In the genomic region with DNA sequence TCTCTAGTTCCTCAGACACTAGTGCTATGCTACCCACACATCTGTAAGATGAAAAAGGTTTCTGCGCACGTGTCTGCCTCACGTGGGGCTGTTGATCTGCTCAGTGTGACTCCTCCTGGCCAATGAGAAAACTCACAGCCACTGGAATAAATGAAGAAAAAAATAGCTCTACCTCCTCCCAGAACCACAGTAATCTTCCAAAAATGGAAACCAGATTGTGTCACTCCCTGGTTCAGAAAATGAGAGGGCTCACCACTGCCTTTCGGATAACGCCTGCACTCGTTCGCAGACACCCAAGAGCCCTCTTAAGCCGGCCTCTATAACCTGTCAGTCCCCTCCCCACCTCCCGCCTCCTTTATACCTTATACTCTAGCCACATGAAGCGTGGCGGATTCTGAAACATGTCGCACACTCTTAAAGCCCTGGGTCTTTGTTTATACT, we compare ENCODE assay signal across 13 cellular contexts. TPM values are rescaled to one million over a fixed set of nuclear protein-coding genes. Genes with fewer than 3 reads are reported as not detected.
DNase-seq lines count a peak whose midpoint lies in the region; ATAC-seq and TF ChIP-seq lines count a peak whose summit lies in the region.
"Had no signal": no experiment of that assay in that cellular context is flagged by ENCODE, and none has a peak within 500 bp of the region (broad histone marks: within the 10 kb centered on the region; RNA-seq: fewer than 3 reads in every experiment).

No MANE protein-coding gene starts in this region.

- POLR2A ChIA-PET in CD8-positive, alpha-beta T cell (lab: Charles Lee), result interaction anchor here (0.8 to 2.4 kb wide), 8 partner anchors 9 to 35 kb away, joined by 3 to 29 read pairs (median 6); a partner anchor contains a TSS

- H3K9me3 Mint-ChIP-seq in CD8-positive, alpha-beta T cell, result no peaks in the 10 kb centered on the region
- no peaks in the 10 kb centered on the region for H3K9me3 Mint-ChIP-seq in activated naive CD8-positive, alpha-beta T cell treated with anti-CD3 and anti-CD28 coated beads for 36 hours

- peak in 6 of 7 experiments; percentile 38 to 85 (median 65) for DNase-seq in CD8-positive, alpha-beta T cell
- DNase-seq in activated CD4-positive, alpha-beta T cell treated with anti-CD3 and anti-CD28 coated beads for 24 hours (ENCODE audit: low read depth in 2 of 2), result peak; percentile 44 to 51
- DNase-seq in activated naive CD8-positive, alpha-beta T cell treated with anti-CD3 and anti-CD28 coated beads for 36 hours, result peak; percentile 72
- DNase-seq in stimulated activated CD4-positive, alpha-beta T cell treated with anti-CD3 and anti-CD28 coated beads, Interleukin-12 subunit alpha, Interleukin-12 subunit beta, amount 100 ng/mL, for 4 hours, result peak; percentile 58
- DNase-seq in 8988T (no peak), LoVo (ENCODE audit: low spot score) (no peak), CD1c-positive myeloid dendritic cell (ENCODE audit: extremely low spot score) (no peak)
- DNase-seq: islet precursor cell, NCI-H2081 treated with DMSO at 0.1 percent for 48 hours, Right ventricle myocardium superior had no signal

- no peak overlapping the region for H3K4me3 Mint-ChIP-seq in CD8-positive, alpha-beta T cell
- no peak overlapping the region for H3K4me3 Mint-ChIP-seq in activated naive CD8-positive, alpha-beta T cell treated with anti-CD3 and anti-CD28 coated beads for 36 hours
- H3K4me3 Mint-ChIP-seq: activated naive CD8-positive, alpha-beta T cell had no signal

- CTCF ChIA-PET in CD8-positive, alpha-beta T cell (lab: Charles Lee), result interaction anchor here (0.7 to 1.8 kb wide), 6 partner anchors 10 to 341 kb away, joined by 3 to 13 read pairs (median 4); no protein-coding TSS in a partner anchor

- peaks cover 84% of the 10 kb centered on the region for H3K4me1 ChIP-seq in CD8-positive, alpha-beta T cell (ENCODE audit: insufficient read depth, low read length)

- H3K27ac Mint-ChIP-seq in CD8-positive, alpha-beta T cell, result no peak overlapping the region
- H3K27ac Mint-ChIP-seq in activated naive CD8-positive, alpha-beta T cell treated with anti-CD3 and anti-CD28 coated beads for 36 hours, result no peak overlapping the region
- H3K27ac Mint-ChIP-seq: activated naive CD8-positive, alpha-beta T cell had no signal

- no peaks in the 10 kb centered on the region for H3K9me3 ChIP-seq in CD8-positive, alpha-beta T cell (ENCODE audit: low read length)
- H3K9me3 ChIP-seq: BLaER1 had no signal

- no peak overlapping the region for H3K4me3 ChIP-seq in CD8-positive, alpha-beta T cell (ENCODE audit: low read depth, low read length)
- H3K4me3 ChIP-seq: BLaER1 had no signal

- intact Hi-C loops in CD8-positive, alpha-beta T cell (cut with DNase I, micrococcal nuclease), result loop anchor here in 1 of 2 experiments (1.0 to 10.0 kb wide), 2 partner anchors 12 to 1101 kb away; a partner anchor contains a TSS

- peak overlapping the region; percentile 20 for H3K27ac ChIP-seq in CD8-positive, alpha-beta T cell (ENCODE audit: low read depth, low read length)
- H3K27ac ChIP-seq: BLaER1 had no signal

- H3K27me3 ChIP-seq in CD8-positive, alpha-beta T cell (ENCODE audit: insufficient read depth, low read length), result no peaks in the 10 kb centered on the region
- H3K27me3 ChIP-seq: BLaER1 had no signal

- peaks cover 38% of the 10 kb centered on the region for H3K4me1 Mint-ChIP-seq in CD8-positive, alpha-beta T cell (ENCODE audit: low read depth)
- peaks cover 23% of the 10 kb centered on the region for H3K4me1 Mint-ChIP-seq in activated naive CD8-positive, alpha-beta T cell treated with anti-CD3 and anti-CD28 coated beads for 36 hours

- H3K36me3 Mint-ChIP-seq in CD8-positive, alpha-beta T cell, result peaks cover 33% of the 10 kb centered on the region
- no peaks in the 10 kb centered on the region for H3K36me3 Mint-ChIP-seq in activated naive CD8-positive, alpha-beta T cell treated with anti-CD3 and anti-CD28 coated beads for 36 hours
- H3K36me3 Mint-ChIP-seq: activated naive CD8-positive, alpha-beta T cell had no signal

- no peaks in the 10 kb centered on the region for H3K27me3 Mint-ChIP-seq in CD8-positive, alpha-beta T cell (ENCODE audit: low read depth)
- no peaks in the 10 kb centered on the region for H3K27me3 Mint-ChIP-seq in activated naive CD8-positive, alpha-beta T cell treated with anti-CD3 and anti-CD28 coated beads for 36 hours
- H3K27me3 Mint-ChIP-seq: activated naive CD8-positive, alpha-beta T cell had no signal

- H3K36me3 ChIP-seq in CD8-positive, alpha-beta T cell (ENCODE audit: insufficient read depth, low read length), result peaks cover 10% of the 10 kb centered on the region

- TF ChIP-seq CTCF in CD8-positive, alpha-beta T cell (IDR thresholded peaks at IDR 0.05), result peak; percentile 12

- ATAC-seq in CD8-positive, alpha-beta T cell, result peak; percentile 87
- no peak for ATAC-seq in esophagus mucosa

RNA-seq across cellular contexts. Expression of a gene that starts 5.1 kb away (rescaled TPM):
- total RNA-seq in CD8-positive, alpha-beta T cell, result 100 to 1,000 TPM; 130 to 147 TPM
- 10 to 100 TPM; 29.2 to 32.3 TPM for total RNA-seq in activated naive CD8-positive, alpha-beta T cell treated with anti-CD3 and anti-CD28 coated beads for 36 hours
- total RNA-seq in esophagus mucosa, result 2.6 TPM

RNA-seq across cellular contexts. Expression of a gene that starts 23.5 kb away (rescaled TPM):
- 10 to 100 TPM; 53.4 to 53.7 TPM for total RNA-seq in CD8-positive, alpha-beta T cell
- 10 to 100 TPM; 12.9 to 16.9 TPM for total RNA-seq in activated naive CD8-positive, alpha-beta T cell treated with anti-CD3 and anti-CD28 coated beads for 36 hours
- 10.3 TPM for total RNA-seq in esophagus mucosa

RNA-seq across cellular contexts. Expression of a gene that starts 27.0 kb away (rescaled TPM):
- total RNA-seq in CD8-positive, alpha-beta T cell, result under 1 TPM; 0.71 to 0.83 TPM
- total RNA-seq in activated naive CD8-positive, alpha-beta T cell treated with anti-CD3 and anti-CD28 coated beads for 36 hours, result not detected
- total RNA-seq in esophagus mucosa, result 0.64 TPM

RNA-seq across cellular contexts. Expression of a gene that starts 59.9 kb away (rescaled TPM):
- 10 to 100 TPM; 14.5 to 18.3 TPM for total RNA-seq in CD8-positive, alpha-beta T cell
- 1 to 10 TPM; 3.4 to 3.6 TPM for total RNA-seq in activated naive CD8-positive, alpha-beta T cell treated with anti-CD3 and anti-CD28 coated beads for 36 hours
- 2.7 TPM for total RNA-seq in esophagus mucosa

Comparison
In these comparisons a context has a peak if more than half of its experiments do, and no peak if none do; other contexts are left out.
1. DNase-seq: peak in CD8-positive, alpha-beta T cell (6 of 7), activated CD4-positive, alpha-beta T cell treated with anti-CD3 and anti-CD28 coated beads for 24 hours (2 of 2), activated naive CD8-positive, alpha-beta T cell treated with anti-CD3 and anti-CD28 coated beads for 36 hours (single experiment) and stimulated activated CD4-positive, alpha-beta T cell treated with anti-CD3 and anti-CD28 coated beads, Interleukin-12 subunit alpha, Interleukin-12 subunit beta, amount 100 ng/mL, for 4 hours (single experiment); none in 8988T (single experiment), LoVo (single experiment) and CD1c-positive myeloid dendritic cell (single experiment).